8 cellular contexts compared by ENCODE assay signal in genomic region chrX:18886005-18886343, GRCh38.
DNase-seq lines count a peak whose midpoint lies in the region; ATAC-seq and TF ChIP-seq lines count a peak whose summit lies in the region.

No MANE protein-coding gene starts in this region.

- peak overlapping the region; percentile 77 for H3K4me3 Mint-ChIP-seq in activated CD8-positive, alpha-beta T cell treated with anti-CD3 and anti-CD28 coated beads, Interleukin-2, amount 10 ng/mL, durations not matched to agents 7 days and 5 days

- TF ChIP-seq EP300 in tibial nerve (IDR thresholded peaks at IDR 0.05) = no peak

- no peaks in the 10 kb centered on the region for H3K36me3 ChIP-seq in tibial nerve

- no peak for TF ChIP-seq CTCF in tibial nerve (IDR thresholded peaks at IDR 0.05)

- TF ChIP-seq POLR2A in tibial nerve (IDR thresholded peaks at IDR 0.05) = no peak

- WGBS in tibial nerve, 2 donors = 18 to 52% methylated on average over 3 to 12 of the region's 12 CpGs

- POLR2A ChIA-PET in activated CD8-positive, alpha-beta T cell treated with anti-CD3 and anti-CD28 coated beads, Interleukin-2, amount 10 ng/mL, durations not matched to agents 7 days and 5 days (lab: Charles Lee) = no interaction called here

- H3K9me3 Mint-ChIP-seq in activated CD8-positive, alpha-beta T cell treated with anti-CD3 and anti-CD28 coated beads, Interleukin-2, amount 10 ng/mL, durations not matched to agents 7 days and 5 days (ENCODE audit: insufficient read depth) = no peaks in the 10 kb centered on the region

- H3K4me1 ChIP-seq in tibial nerve = peaks cover 0 to 21% (median 0%) of the 10 kb centered on the region in 4 donors

- H3K27ac ChIP-seq in layer of hippocampus (ENCODE audit: low read depth, low read length) (peak overlapping the region; percentile 74), tibial nerve (peak overlapping the region; percentile 4 to 84 (median 73))

- H3K27ac Mint-ChIP-seq in activated CD8-positive, alpha-beta T cell treated with anti-CD3 and anti-CD28 coated beads, Interleukin-2, amount 10 ng/mL, durations not matched to agents 7 days and 5 days = peak overlapping the region; percentile 88

- H3K4me3 ChIP-seq in tibial nerve = peak overlapping the region; percentile 15 to 52 (median 34)

- ATAC-seq in activated CD4-positive, CD25-positive, alpha-beta regulatory T cell treated with anti-CD3 and anti-CD28 coated beads, Interleukin-2, amount 50 U/mL, for 24 hours = peak; percentile 31 to 36
- ATAC-seq in HG02973 (IDR thresholded peaks at IDR 0.05; ENCODE audit: unreplicated experiment) = peak; percentile 36
- ATAC-seq in activated CD8-positive, alpha-beta T cell treated with anti-CD3 and anti-CD28 coated beads, Interleukin-2, amount 10 ng/mL, durations not matched to agents 7 days and 5 days = peak; percentile 40

- no peaks in the 10 kb centered on the region for H3K9me3 ChIP-seq in tibial nerve

- H3K27me3 ChIP-seq in layer of hippocampus (ENCODE audit: control insufficient read depth, insufficient read depth, low read length) = no peaks in the 10 kb centered on the region
- H3K27me3 ChIP-seq in tibial nerve = no peaks in the 10 kb centered on the region

- H3K27me3 Mint-ChIP-seq in activated CD8-positive, alpha-beta T cell treated with anti-CD3 and anti-CD28 coated beads, Interleukin-2, amount 10 ng/mL, durations not matched to agents 7 days and 5 days (ENCODE audit: low read depth) = no peaks in the 10 kb centered on the region

- CTCF ChIA-PET in activated CD8-positive, alpha-beta T cell treated with anti-CD3 and anti-CD28 coated beads, Interleukin-2, amount 10 ng/mL, durations not matched to agents 7 days and 5 days (lab: Charles Lee) = interaction anchor here (2.1 kb wide), 1 partner anchor 461 kb away, joined by 6 read pairs; the partner anchor contains the start of gene CDKL5

- H3K4me1 Mint-ChIP-seq in activated CD8-positive, alpha-beta T cell treated with anti-CD3 and anti-CD28 coated beads, Interleukin-2, amount 10 ng/mL, durations not matched to agents 7 days and 5 days (ENCODE audit: low read depth) = peaks cover 29% of the 10 kb centered on the region

- no peak for DNase-seq in activated CD4-positive, CD25-positive, alpha-beta regulatory T cell (lab: John Stamatoyannopoulos, UW)
- no peak for DNase-seq in activated CD8-positive, alpha-beta T cell treated with anti-CD3 and anti-CD28 coated beads, Interleukin-2, amount 10 ng/mL, durations not matched to agents 7 days and 5 days
- DNase-seq in tibial nerve (ENCODE audit: low spot score in 2 of 2) (no peak), NCI-H748 (lab: John Stamatoyannopoulos, UW; ENCODE audit: unreplicated experiment) (no peak), NCI-H446 (lab: John Stamatoyannopoulos, UW) (no peak)

- no peaks in the 10 kb centered on the region for H3K36me3 Mint-ChIP-seq in activated CD8-positive, alpha-beta T cell treated with anti-CD3 and anti-CD28 coated beads, Interleukin-2, amount 10 ng/mL, durations not matched to agents 7 days and 5 days (ENCODE audit: low read depth)
